ENCODE assay signal across 18 cellular contexts in the genomic region with DNA sequence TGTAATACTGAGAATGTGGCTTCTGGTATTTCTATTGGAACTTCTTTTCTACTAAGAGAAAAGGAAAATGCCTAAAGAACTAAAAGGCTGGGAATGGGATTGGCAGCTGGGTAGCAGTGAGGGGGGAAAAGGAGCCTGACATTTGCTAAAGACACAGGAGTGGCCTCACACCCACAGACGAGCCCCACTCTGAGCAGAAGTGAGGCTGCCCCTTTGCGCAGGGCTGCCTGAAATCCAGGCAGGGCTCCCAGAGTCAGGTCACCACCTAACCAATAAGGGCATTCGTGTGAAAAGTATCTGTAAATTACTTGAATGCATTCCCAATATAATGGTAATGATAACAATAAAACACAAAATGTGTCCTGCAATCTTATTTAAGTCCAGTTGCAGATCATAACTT.
DNase-seq lines count a peak whose midpoint lies in the region; ATAC-seq, FAIRE-seq and TF ChIP-seq lines count a peak whose summit lies in the region.
"Had no signal": no experiment of that assay in that cellular context is flagged by ENCODE, and none has a peak within 500 bp of the region (broad histone marks: within the 10 kb centered on the region; RNA-seq: fewer than 3 reads in every experiment).

No MANE protein-coding gene starts in this region.

- ATAC-seq in GM18868 (IDR thresholded peaks at IDR 0.05; ENCODE audit: unreplicated experiment), result no peak
- no peak for ATAC-seq in GM21576 (IDR thresholded peaks at IDR 0.05; ENCODE audit: unreplicated experiment)
- ATAC-seq: CD8-positive, alpha-beta T cell; HCT116 had no signal

- H3K27ac ChIP-seq in HUES64 (ENCODE audit: low read depth, low read length) (peak overlapping the region; percentile 62; the same call in 1 of the 2 replicates), H1 (ENCODE audit: low read depth, low read length) (no peak overlapping the region), neural progenitor cell (peak overlapping the region; percentile 92)
- H3K27ac ChIP-seq: BLaER1 treated with 17β-estradiol and CSF1 and Interleukin-3, amounts not matched to agents 10 nM and 100 nM had no signal

- H4K5ac ChIP-seq in H1 (ENCODE audit: insufficient read length, low read depth, low read length), result no peak overlapping the region

- H3K36me3 ChIP-seq in HUES64 (ENCODE audit: insufficient read depth, low read length) (peaks cover 7% of the 10 kb centered on the region; the same call in 1 of the 2 replicates), H1 (ENCODE audit: control insufficient read depth in 2 of 4, insufficient read depth in 4 of 4, low read length in 3 of 4) (peaks cover 0 to 3% (median 0%) of the 10 kb centered on the region in 4 experiments; a peak in 2 of 8 replicates), neural progenitor cell (peaks cover 44% of the 10 kb centered on the region)
- H3K36me3 ChIP-seq: BLaER1 treated with 17β-estradiol and CSF1 and Interleukin-3, amounts not matched to agents 10 nM and 100 nM had no signal

- CTCF ChIA-PET in H1 (lab: Charles Lee; ENCODE audit: partially characterized antibody), result interaction anchor here (0.5 to 1.2 kb wide), 2 partner anchors 28 to 153 kb away, joined by 5 to 6 read pairs; no protein-coding TSS in a partner anchor

- TF ChIP-seq CTCF in H1 (IDR thresholded peaks at IDR 0.05; ENCODE audit: control extremely low read depth in 1 of 3, insufficient read depth in 1 of 3, low read depth in 1 of 3, low read length in 3 of 3) (no peak), neural progenitor cell (IDR thresholded peaks at IDR 0.05) (no peak)

- WGBS in HUES64, result 75% methylated on average over 2 of the region's 3 CpGs
- WGBS in H1 (ENCODE audit: extremely low coverage in 1 of 2, insufficient coverage in 1 of 2, insufficient read length in 1 of 2, insufficient replicate concordance in 2 of 2, low coverage in 1 of 2, low lambda C conversion rate in 2 of 2, missing lambda C conversion rate in 1 of 2), 2 experiments, result 67% methylated on average over 3 of the region's 3 CpGs; no CpG with 5 or more reads in 1 of the 2 experiments

- H3K27me3 ChIP-seq in HUES64 (ENCODE audit: insufficient read depth, low read length) (no peaks in the 10 kb centered on the region), H1 (replicated peaks in 1 of 4; ENCODE audit: control insufficient read depth in 3 of 4, extremely low read depth in 1 of 4, insufficient read depth in 3 of 4, low read length in 3 of 4) (no peaks in the 10 kb centered on the region), neural progenitor cell (no peaks in the 10 kb centered on the region)
- H3K27me3 ChIP-seq: BLaER1 treated with 17β-estradiol and CSF1 and Interleukin-3, amounts not matched to agents 10 nM and 100 nM had no signal

- no peak overlapping the region for H3K9ac ChIP-seq in HUES64 (ENCODE audit: low read depth, low read length)
- H3K9ac ChIP-seq in H1 (replicated peaks in 1 of 4; ENCODE audit: extremely low read depth in 1 of 4, low read depth in 3 of 4, low read length in 3 of 4), result no peak overlapping the region
- H3K9ac ChIP-seq in neural progenitor cell, result no peak overlapping the region
- H3K9ac ChIP-seq: BLaER1 treated with 17β-estradiol and CSF1 and Interleukin-3, amounts not matched to agents 10 nM and 100 nM had no signal

- H3K23me2 ChIP-seq in H1 (ENCODE audit: low read depth, low read length), result no peaks in the 10 kb centered on the region

- H3K79me2 ChIP-seq in H1 (ENCODE audit: control insufficient read depth in 1 of 2, insufficient read depth in 2 of 2, low read length in 2 of 2) (no peaks in the 10 kb centered on the region), neural progenitor cell (ENCODE audit: low read depth) (peaks cover 15% of the 10 kb centered on the region)

- H2BK120ac ChIP-seq in H1 (replicated peaks; ENCODE audit: low read depth, low read length), result peak overlapping the region; percentile 38

- TF ChIP-seq POLR2A in H1 (IDR thresholded peaks at IDR 0.05; ENCODE audit: control extremely low read depth in 1 of 2, low read depth in 2 of 2, low read length in 2 of 2), result no peak

- H3K9me3 ChIP-seq in HUES64 (ENCODE audit: insufficient read depth, low read depth, low read length) (no peaks in the 10 kb centered on the region), H1 (ENCODE audit: insufficient read depth in 2 of 2, low read depth in 1 of 2, low read length in 1 of 2) (no peaks in the 10 kb centered on the region), neural progenitor cell (ENCODE audit: low read depth) (no peaks in the 10 kb centered on the region)
- H3K9me3 ChIP-seq: BLaER1 treated with 17β-estradiol and CSF1 and Interleukin-3, amounts not matched to agents 10 nM and 100 nM had no signal

- no peak for TF ChIP-seq EP300 in H1 (IDR thresholded peaks at IDR 0.05; ENCODE audit: borderline replicate concordance in 1 of 2, low read depth in 2 of 2, low read length in 2 of 2)

- H2AK5ac ChIP-seq in H1 (ENCODE audit: low read depth, low read length), result no peak overlapping the region

- no peak overlapping the region for H2BK20ac ChIP-seq in H1 (ENCODE audit: low read length)

- H3K36me3 Mint-ChIP-seq in neural progenitor cell, result peaks cover 32% of the 10 kb centered on the region
- H3K36me3 Mint-ChIP-seq: CD8-positive, alpha-beta T cell had no signal

- H4K20me1 ChIP-seq in H1 (replicated peaks in 1 of 2; ENCODE audit: control insufficient read depth in 1 of 2, insufficient read depth in 2 of 2, low read length in 2 of 2) (no peaks in the 10 kb centered on the region), neural progenitor cell (ENCODE audit: low read depth) (peaks cover 26% of the 10 kb centered on the region)
- H4K20me1 ChIP-seq: BLaER1 treated with 17β-estradiol and CSF1 and Interleukin-3, amounts not matched to agents 10 nM and 100 nM had no signal

- H3K27ac Mint-ChIP-seq in neural progenitor cell, result peak overlapping the region; percentile 80
- H3K27ac Mint-ChIP-seq: B cell; CD8-positive, alpha-beta T cell; HFFc6 had no signal

- no peak overlapping the region for H2BK5ac ChIP-seq in H1 (ENCODE audit: low read depth, low read length)

- no peaks in the 10 kb centered on the region for H3K79me1 ChIP-seq in H1 (ENCODE audit: low read depth, low read length)

- no peak for FAIRE-seq in H1 (lab: Jason Lieb, UNC)
- FAIRE-seq: H54 had no signal

- H3F3A ChIP-seq in neural progenitor cell (ENCODE audit: low read depth), result peaks cover 39% of the 10 kb centered on the region

- no peak overlapping the region for H4K91ac ChIP-seq in H1 (replicated peaks; ENCODE audit: insufficient read length, low read length)

- no peak overlapping the region for H2BK12ac ChIP-seq in H1 (ENCODE audit: low read depth, low read length)

- H3K23ac ChIP-seq in H1 (ENCODE audit: insufficient read length), result no peak overlapping the region

- H3K9me3 Mint-ChIP-seq in neural progenitor cell, result peaks cover 4% of the 10 kb centered on the region
- H3K9me3 Mint-ChIP-seq: CD8-positive, alpha-beta T cell had no signal

- H3K4me3 Mint-ChIP-seq in neural progenitor cell, result no peak overlapping the region
- H3K4me3 Mint-ChIP-seq: B cell; CD8-positive, alpha-beta T cell; HFFc6 had no signal

- H3K14ac ChIP-seq in H1 (ENCODE audit: insufficient read length), result no peak overlapping the region

- peaks cover 37% of the 10 kb centered on the region for H3K4me1 ChIP-seq in HUES64 (ENCODE audit: insufficient read depth, low read length)
- peaks cover 0 to 11% (median under 1%) of the 10 kb centered on the region in 4 experiments; a peak in 4 of 7 replicates for H3K4me1 ChIP-seq in H1 (replicated peaks in 1 of 4; ENCODE audit: control insufficient read depth in 3 of 4, insufficient read depth in 4 of 4, low read length in 3 of 4)
- H3K4me1 ChIP-seq in neural progenitor cell, result peaks cover 34% of the 10 kb centered on the region
- H3K4me1 ChIP-seq: BLaER1 treated with 17β-estradiol and CSF1 and Interleukin-3, amounts not matched to agents 10 nM and 100 nM had no signal

- DNase-seq in H1 (ENCODE audit: low read depth in 1 of 2, low spot score in 2 of 2) (no peak), neural progenitor cell (ENCODE audit: low spot score) (peak; percentile 35), retina (peak; percentile 30), NCI-H1092 (lab: John Stamatoyannopoulos, UW) (no peak)
- DNase-seq in activated CD4-positive, alpha-beta T cell treated with anti-CD3 and anti-CD28 coated beads for 1 hour, result no peak
- DNase-seq: 8988T; Calu3; CD8-positive, alpha-beta T cell; DMS79 treated with DMSO at 0.1 percent for 48 hours; GF-D8; HFFc6 had no signal

- H3K4ac ChIP-seq in H1 (replicated peaks; ENCODE audit: insufficient read length, low read depth, low read length), result no peak overlapping the region

- no peak overlapping the region for H4K8ac ChIP-seq in H1 (ENCODE audit: extremely low read depth, insufficient read depth, low read length)

- peak overlapping the region; percentile 29; the same call in 1 of the 2 replicates for H2AFZ ChIP-seq in H1 (ENCODE audit: low read length)
- no peak overlapping the region for H2AFZ ChIP-seq in neural progenitor cell (replicated peaks)

- peak overlapping the region; percentile 55; the same call in 1 of the 2 replicates for H3K18ac ChIP-seq in H1 (ENCODE audit: extremely low read depth, low read length)

- H3K4me3 ChIP-seq in HUES64 (ENCODE audit: low read length), result no peak overlapping the region
- no peak overlapping the region for H3K4me3 ChIP-seq in H1 (ENCODE audit: extremely low read depth in 1 of 4, insufficient read depth in 2 of 4, low read depth in 3 of 4, low read length in 4 of 4)
- no peak overlapping the region for H3K4me3 ChIP-seq in neural progenitor cell
- H3K4me3 ChIP-seq: BLaER1 treated with 17β-estradiol and CSF1 and Interleukin-3, amounts not matched to agents 10 nM and 100 nM had no signal

- peaks cover 9% of the 10 kb centered on the region for H3K27me3 Mint-ChIP-seq in neural progenitor cell (ENCODE audit: insufficient read depth, low read depth)

- peaks cover 44% of the 10 kb centered on the region for H3K4me1 Mint-ChIP-seq in neural progenitor cell
- H3K4me1 Mint-ChIP-seq: B cell had no signal

- no peak overlapping the region for H3K56ac ChIP-seq in H1 (replicated peaks; ENCODE audit: insufficient read length, low read depth, low read length)

- H3K4me2 ChIP-seq in H1 (ENCODE audit: insufficient read depth in 1 of 2, low read depth in 2 of 2, low read length in 2 of 2) (0 out of 4 replicates have a peak overlapping the region, but pooled peaks of 1 of the 2 experiments have one; percentile 12), neural progenitor cell (peak overlapping the region; percentile 65)
- H3K4me2 ChIP-seq: BLaER1 treated with 17β-estradiol and CSF1 and Interleukin-3, amounts not matched to agents 10 nM and 100 nM had no signal

- POLR2A ChIA-PET in H1 (lab: Charles Lee; ENCODE audit: partially characterized antibody), result no interaction called here

- TF ChIP-seq RAD21 in H1 (IDR thresholded peaks at IDR 0.05 in 1 of 2, conservative IDR thresholded peaks at IDR 0.05 in 1 of 2; ENCODE audit: low read depth in 2 of 2, low read length in 2 of 2), result no peak

- H2BK15ac ChIP-seq in H1 (ENCODE audit: low read length), result no peak overlapping the region

TF ChIP-seq in H1, 55 proteins besides CTCF, POLR2A, EP300 and RAD21 (continues in another document):
- TF ChIP-seq JUND (IDR thresholded peaks at IDR 0.05; ENCODE audit: low read length) (no peak), SAP30 (IDR thresholded peaks at IDR 0.05; ENCODE audit: insufficient read depth, insufficient replicate concordance, low read length) (no peak), TEAD4 (IDR thresholded peaks at IDR 0.05; ENCODE audit: low read depth, low read length) (no peak), BRCA1 (IDR thresholded peaks at IDR 0.05; ENCODE audit: low read depth, low read length) (no peak)

Comparison
In these comparisons a context has a peak if more than half of its experiments do, and no peak if none do; other contexts are left out.
1. DNase-seq: peak in neural progenitor cell (single experiment) and retina (single experiment); none in H1 (0 of 2), activated CD4-positive, alpha-beta T cell treated with anti-CD3 and anti-CD28 coated beads for 1 hour (single experiment) and NCI-H1092 (single experiment).